Comparison of ENCODE assay signal across 7 cellular contexts in the genomic region with DNA sequence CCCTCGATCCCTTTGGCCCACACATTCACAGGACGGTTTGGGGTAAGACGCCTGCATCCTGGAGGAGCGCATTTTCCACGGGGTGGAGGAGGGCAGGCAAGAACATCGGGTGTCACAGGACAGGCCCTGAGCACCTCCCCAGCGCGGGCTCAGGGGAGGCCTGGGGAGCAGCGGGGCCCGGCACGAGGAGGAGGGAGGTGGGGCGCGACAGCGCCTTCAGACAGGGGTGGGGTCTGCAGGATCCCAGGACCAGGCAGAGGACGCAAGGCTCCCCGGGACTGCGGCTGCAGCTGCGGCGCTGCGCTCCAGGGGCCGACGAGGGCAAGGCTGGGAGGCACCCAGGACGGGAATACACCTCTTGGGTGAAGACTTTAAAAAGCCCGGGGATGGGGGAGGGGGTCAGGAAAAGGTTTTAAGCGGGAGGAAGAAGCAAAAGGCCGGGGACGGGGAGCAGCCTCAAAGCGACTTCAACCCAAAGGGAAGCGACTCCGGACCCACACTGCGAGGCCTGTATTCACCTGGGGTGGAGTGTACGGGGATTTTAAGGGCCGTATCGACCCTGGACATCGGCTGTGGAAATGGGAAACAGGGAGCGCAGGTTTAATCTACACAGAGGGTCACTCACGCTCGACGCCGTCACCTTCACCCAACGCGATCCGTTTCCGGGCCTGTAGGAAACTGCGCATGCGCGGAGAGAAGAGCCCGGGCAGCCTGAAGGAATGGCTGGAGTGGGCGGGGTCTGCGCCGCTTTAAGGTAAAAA. TPM values are rescaled to one million over a fixed set of nuclear protein-coding genes. Genes with fewer than 3 reads are reported as not detected.
DNase-seq lines count a peak whose midpoint lies in the region; ATAC-seq and TF ChIP-seq lines count a peak whose summit lies in the region.

TSS of gene ZNF415 (minus strand) at position 680 of the 761 bp plus-strand sequence. CDS start 10,234 bp downstream, outside the sequence.

- H3K4me3 ChIP-seq in HFF-Myc (replicated peaks; ENCODE audit: low read depth, low read length) (peak within 1 kb of the TSS; percentile 17; the same call in 1 of the 2 replicates), SK-N-MC (peak within 1 kb of the TSS; percentile 64), iPS-11a (ENCODE audit: low read depth, low read length) (peak within 1 kb of the TSS; percentile 68), aorta (ENCODE audit: low read length in 2 of 2) (peak within 1 kb of the TSS; percentile 19 to 54)

- peak; percentile 10 for DNase-seq in HFF-Myc (ENCODE audit: extremely low read depth, low read depth)
- no peak for DNase-seq in SK-N-MC (ENCODE audit: low read depth, low spot score)
- peak; percentile 11 for DNase-seq in brain pericyte (ENCODE audit: low read depth, low spot score)
- DNase-seq in putamen (ENCODE audit: low spot score) = peak; percentile 75
- peak; percentile 86 to 95 for DNase-seq in aorta

- H3K9ac ChIP-seq in SK-N-MC (ENCODE audit: insufficient read length) = no peak within 1 kb of the TSS

- 1% methylated on average over 51 of the region's 51 CpGs for WGBS in aorta, 2 donors

- no peaks in the 10 kb centered on the region for H3K4me1 ChIP-seq in aorta (ENCODE audit: control insufficient read depth in 1 of 2, insufficient read depth in 2 of 2, low read length in 2 of 2)

- ATAC-seq in aorta (ENCODE audit: low FRiP score) (peak; percentile 90), GM19397 (IDR thresholded peaks at IDR 0.05; ENCODE audit: unreplicated experiment) (no peak)

- no peaks in the 10 kb centered on the region for H3K36me3 ChIP-seq in SK-N-MC (ENCODE audit: insufficient read depth, low read length)
- no peaks in the 10 kb centered on the region for H3K36me3 ChIP-seq in aorta (ENCODE audit: control insufficient read depth in 1 of 2, insufficient read depth in 2 of 2, low read length in 1 of 2)

- intact Hi-C loops in aorta (cut with DNase I) = loop anchor here in 1 of 2 donors (2.0 kb wide), 1 partner anchor 30 kb away; the partner anchor contains the start of gene ZNF160

- H3K27me3 ChIP-seq in aorta (ENCODE audit: control insufficient read depth in 1 of 2, insufficient read depth in 2 of 2, low read length in 1 of 2) = no peaks in the 10 kb centered on the region

- H3K9me3 ChIP-seq in SK-N-MC (ENCODE audit: low read depth, low read length) (no peaks in the 10 kb centered on the region; the same call in 1 of the 2 replicates), aorta (ENCODE audit: control insufficient read depth, low read length) (no peaks in the 10 kb centered on the region)

- H3K27ac ChIP-seq in SK-N-MC = no peak within 1 kb of the TSS
- H3K27ac ChIP-seq in aorta (ENCODE audit: low read depth in 1 of 2, low read length in 2 of 2) = no peak within 1 kb of the TSS

- TF ChIP-seq CTCF in HFF-Myc (IDR thresholded peaks at IDR 0.05; ENCODE audit: low read depth, low read length, missing control alignments) = no peak

RNA-seq across cellular contexts. Expression of gene ZNF415, which starts in this region (rescaled TPM):
- 10 to 100 TPM in 1 of 2 donors, 1 to 10 TPM in 1; 8.8 to 10.3 TPM for total RNA-seq in aorta
- polyA plus RNA-seq in aorta = 1 to 10 TPM; 5.0 to 9.0 TPM

Comparison
In these comparisons a context has a peak if more than half of its experiments do, and no peak if none do; other contexts are left out.
1. H3K4me3 ChIP-seq: peak in every context shown above with its lines; median percentile 68 in iPS-11a; 64 in SK-N-MC; 36 in aorta; 17 in HFF-Myc.